8 cellular contexts compared by ENCODE assay signal in genomic region chr9:6079386-6079785, GRCh38.
DNase-seq lines count a peak whose midpoint lies in the region; ATAC-seq and TF ChIP-seq lines count a peak whose summit lies in the region.

No MANE protein-coding gene starts in this region.

- H3K9ac ChIP-seq in mammary epithelial cell (ENCODE audit: insufficient read depth, low read length): no peak overlapping the region

- no peaks in the 10 kb centered on the region for H3K79me2 ChIP-seq in mammary epithelial cell (ENCODE audit: insufficient read depth, low read length)

- CTCF ChIA-PET in mammary epithelial cell (lab: Charles Lee; ENCODE audit: low non-redundant PET): interaction anchor here (0.6 kb wide), 1 partner anchor 27 kb away, joined by 4 read pairs; no protein-coding TSS in a partner anchor

- H3K4me3 ChIP-seq in CD4-positive, CD25-positive, alpha-beta regulatory T cell (ENCODE audit: low read depth, low read length): peak overlapping the region; percentile 76
- H3K4me3 ChIP-seq in mammary epithelial cell (replicated peaks in 1 of 3; ENCODE audit: insufficient read depth in 1 of 3, low read depth in 2 of 3, low read length in 3 of 3): no peak overlapping the region

- H3K27ac Mint-ChIP-seq in CD4-positive, CD25-positive, alpha-beta regulatory T cell: peak overlapping the region in 1 of 3 donors; percentile 72
- H3K27ac Mint-ChIP-seq in IgD-negative memory B cell: peak overlapping the region in 1 of 3 donors; percentile 2
- H3K27ac Mint-ChIP-seq in nephron progenitor cell: no peak overlapping the region

- peaks cover 0 to 4% (median 0%) of the 10 kb centered on the region in 7 donors for H3K9me3 Mint-ChIP-seq in CD4-positive, CD25-positive, alpha-beta regulatory T cell
- no peaks in the 10 kb centered on the region for H3K9me3 Mint-ChIP-seq in IgD-negative memory B cell
- H3K9me3 Mint-ChIP-seq in nephron progenitor cell: peaks cover 11% of the 10 kb centered on the region

- no peak for TF ChIP-seq CTCF in mammary epithelial cell (conservative IDR thresholded peaks at IDR 0.05 in 1 of 2, IDR thresholded peaks at IDR 0.05 in 1 of 2; ENCODE audit: extremely low read depth in 1 of 2, insufficient read depth in 1 of 2, low read depth in 1 of 2, low read length in 2 of 2)
- no peak for TF ChIP-seq CTCF in nephron progenitor cell (IDR thresholded peaks at IDR 0.05)

- DNase-seq in CD4-positive, CD25-positive, alpha-beta regulatory T cell: no peak
- DNase-seq in mammary epithelial cell (no peak), nephron progenitor cell (no peak), NCI-H446 (lab: John Stamatoyannopoulos, UW) (no peak), nucleus accumbens (lab: John Stamatoyannopoulos, UW) (no peak)
- DNase-seq in activated naive CD4-positive, alpha-beta T cell treated with Interleukin-2 at 50 U/mL for 16 hours: no peak

- peaks cover 16% of the 10 kb centered on the region for H3K27me3 Mint-ChIP-seq in CD4-positive, CD25-positive, alpha-beta regulatory T cell
- H3K27me3 Mint-ChIP-seq in IgD-negative memory B cell (peaks cover 3% of the 10 kb centered on the region), nephron progenitor cell (ENCODE audit: low read depth, poor library complexity) (peaks cover 8% of the 10 kb centered on the region)

- H3K4me2 ChIP-seq in mammary epithelial cell (ENCODE audit: insufficient read depth, low read depth, low read length): no peak overlapping the region

- BruUV-seq in mammary epithelial cell (replicated peaks; lab: Mats Ljungman, UMichigan): no TSS peak

- H3K36me3 ChIP-seq in CD4-positive, CD25-positive, alpha-beta regulatory T cell (ENCODE audit: control insufficient read depth, insufficient read depth, low read length): no peaks in the 10 kb centered on the region
- H3K36me3 ChIP-seq in mammary epithelial cell (ENCODE audit: insufficient read depth, low read length): no peaks in the 10 kb centered on the region

- H2AFZ ChIP-seq in mammary epithelial cell (ENCODE audit: low read depth, low read length): peak overlapping the region; percentile 76

- no peaks in the 10 kb centered on the region for H3K36me3 Mint-ChIP-seq in CD4-positive, CD25-positive, alpha-beta regulatory T cell
- no peaks in the 10 kb centered on the region for H3K36me3 Mint-ChIP-seq in IgD-negative memory B cell
- no peaks in the 10 kb centered on the region for H3K36me3 Mint-ChIP-seq in nephron progenitor cell (ENCODE audit: low read depth)

- no peak overlapping the region for H3K27ac ChIP-seq in CD4-positive, CD25-positive, alpha-beta regulatory T cell (ENCODE audit: insufficient read depth, low read length, poor library complexity, severe bottlenecking)
- peak overlapping the region; percentile 54 for H3K27ac ChIP-seq in mammary epithelial cell (ENCODE audit: insufficient read depth, low read depth, low read length)

- intact Hi-C loops in mammary epithelial cell (cut with micrococcal nuclease): no loop called here

- dilution Hi-C loops in mammary epithelial cell (cut with HindIII; ENCODE audit: low sequenced_read_pairs): no loop called here

- in situ Hi-C loops in mammary epithelial cell (cut with MboI; ENCODE audit: low sequenced_read_pairs in 2 of 2): no loop called here

- WGBS in mammary epithelial cell (ENCODE audit: low coverage, missing lambda C conversion rate): 98% methylated on average over 5 of the region's 5 CpGs

- ATAC-seq in CD4-positive, CD25-positive, alpha-beta regulatory T cell (ENCODE audit: low read depth in 2 of 2): no peak
- ATAC-seq in GM21381 (IDR thresholded peaks at IDR 0.05; ENCODE audit: unreplicated experiment): no peak

- no peaks in the 10 kb centered on the region for H3K9me3 ChIP-seq in CD4-positive, CD25-positive, alpha-beta regulatory T cell (ENCODE audit: control insufficient read depth in 2 of 2, low read length in 2 of 2)
- no peaks in the 10 kb centered on the region for H3K9me3 ChIP-seq in mammary epithelial cell (replicated peaks; ENCODE audit: insufficient read depth, low read length)

- H3K4me1 Mint-ChIP-seq in CD4-positive, CD25-positive, alpha-beta regulatory T cell: peaks cover 0 to 9% (median 8%) of the 10 kb centered on the region in 4 donors
- H3K4me1 Mint-ChIP-seq in IgD-negative memory B cell (peaks cover 4 to 5% (median 4%) of the 10 kb centered on the region in 3 donors), nephron progenitor cell (peaks cover 23% of the 10 kb centered on the region)

- H3K4me3 Mint-ChIP-seq in CD4-positive, CD25-positive, alpha-beta regulatory T cell: peak overlapping the region in 3 of 4 donors; percentile 40 to 91 (median 85)
- peak overlapping the region in 3 of 4 donors; percentile 13 to 96 (median 52) for H3K4me3 Mint-ChIP-seq in IgD-negative memory B cell
- H3K4me3 Mint-ChIP-seq in nephron progenitor cell: peak overlapping the region; percentile 79

- H3K27me3 ChIP-seq in CD4-positive, CD25-positive, alpha-beta regulatory T cell (ENCODE audit: control insufficient read depth, insufficient read depth, low read length): no peaks in the 10 kb centered on the region
- no peaks in the 10 kb centered on the region for H3K27me3 ChIP-seq in mammary epithelial cell (ENCODE audit: insufficient read depth, low read length)

- no peaks in the 10 kb centered on the region for H4K20me1 ChIP-seq in mammary epithelial cell (ENCODE audit: insufficient read depth, low read length)

- H3K4me1 ChIP-seq in CD4-positive, CD25-positive, alpha-beta regulatory T cell (ENCODE audit: control insufficient read depth, insufficient read depth, low read length, poor library complexity, severe bottlenecking): no peaks in the 10 kb centered on the region
- H3K4me1 ChIP-seq in mammary epithelial cell (ENCODE audit: insufficient read depth, low read length): peaks cover 21% of the 10 kb centered on the region
